1 cellular context compared by ENCODE assay signal in the genomic region with DNA sequence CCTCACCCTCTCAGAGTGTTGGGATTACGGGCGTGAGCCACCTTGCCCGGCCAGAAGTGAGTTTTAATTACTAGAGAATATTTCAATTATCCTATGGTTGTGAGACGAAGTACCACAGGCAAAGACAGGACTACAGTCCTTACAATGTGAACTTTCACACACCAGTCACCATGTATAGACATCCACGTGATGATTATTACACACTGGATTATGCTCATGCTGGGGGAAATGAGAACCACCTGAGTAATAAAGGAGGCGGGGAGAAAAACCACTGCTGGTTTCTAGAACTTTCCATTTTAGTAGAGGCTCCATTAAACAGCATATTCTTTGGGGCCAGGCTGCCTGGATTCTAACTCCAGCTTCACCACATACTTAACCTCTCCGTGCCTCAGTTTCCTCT.
TF ChIP-seq lines count a peak whose summit lies in the region.

No MANE protein-coding gene starts in this region.

TF ChIP-seq in GM12878, 131 proteins besides CTCF, POLR2A, EP300 and RAD21:
- peak; percentile 37 for TF ChIP-seq RUNX3 (IDR thresholded peaks at IDR 0.05; ENCODE audit: low read length)
- TF ChIP-seq, protein P1, sequence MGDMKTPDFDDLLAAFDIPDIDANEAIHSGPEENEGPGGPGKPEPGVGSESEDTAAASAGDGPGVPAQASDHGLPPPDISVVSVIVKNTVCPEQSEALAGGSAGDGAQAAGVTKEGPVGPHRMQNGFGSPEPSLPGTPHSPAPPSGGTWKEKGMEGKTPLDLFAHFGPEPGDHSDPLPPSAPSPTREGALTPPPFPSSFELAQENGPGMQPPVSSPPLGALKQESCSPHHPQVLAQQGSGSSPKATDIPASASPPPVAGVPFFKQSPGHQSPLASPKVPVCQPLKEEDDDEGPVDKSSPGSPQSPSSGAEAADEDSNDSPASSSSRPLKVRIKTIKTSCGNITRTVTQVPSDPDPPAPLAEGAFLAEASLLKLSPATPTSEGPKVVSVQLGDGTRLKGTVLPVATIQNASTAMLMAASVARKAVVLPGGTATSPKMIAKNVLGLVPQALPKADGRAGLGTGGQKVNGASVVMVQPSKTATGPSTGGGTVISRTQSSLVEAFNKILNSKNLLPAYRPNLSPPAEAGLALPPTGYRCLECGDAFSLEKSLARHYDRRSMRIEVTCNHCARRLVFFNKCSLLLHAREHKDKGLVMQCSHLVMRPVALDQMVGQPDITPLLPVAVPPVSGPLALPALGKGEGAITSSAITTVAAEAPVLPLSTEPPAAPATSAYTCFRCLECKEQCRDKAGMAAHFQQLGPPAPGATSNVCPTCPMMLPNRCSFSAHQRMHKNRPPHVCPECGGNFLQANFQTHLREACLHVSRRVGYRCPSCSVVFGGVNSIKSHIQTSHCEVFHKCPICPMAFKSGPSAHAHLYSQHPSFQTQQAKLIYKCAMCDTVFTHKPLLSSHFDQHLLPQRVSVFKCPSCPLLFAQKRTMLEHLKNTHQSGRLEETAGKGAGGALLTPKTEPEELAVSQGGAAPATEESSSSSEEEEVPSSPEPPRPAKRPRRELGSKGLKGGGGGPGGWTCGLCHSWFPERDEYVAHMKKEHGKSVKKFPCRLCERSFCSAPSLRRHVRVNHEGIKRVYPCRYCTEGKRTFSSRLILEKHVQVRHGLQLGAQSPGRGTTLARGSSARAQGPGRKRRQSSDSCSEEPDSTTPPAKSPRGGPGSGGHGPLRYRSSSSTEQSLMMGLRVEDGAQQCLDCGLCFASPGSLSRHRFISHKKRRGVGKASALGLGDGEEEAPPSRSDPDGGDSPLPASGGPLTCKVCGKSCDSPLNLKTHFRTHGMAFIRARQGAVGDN (IDR thresholded peaks at IDR 0.05): 0 out of 2 replicates have a peak, but pooled peaks have one; percentile 28
- TF ChIP-seq PRDM15 (CRISPR knock-in tag; IDR thresholded peaks at IDR 0.05): no peak
- TF ChIP-seq ZSCAN29 (IDR thresholded peaks at IDR 0.05): no peak
- TF ChIP-seq TBL1XR1 (IDR thresholded peaks at IDR 0.05; ENCODE audit: low read depth, low read length): no peak
- TF ChIP-seq FOS (IDR thresholded peaks at IDR 0.05; ENCODE audit: borderline replicate concordance, extremely low read depth, insufficient read length): no peak
- TF ChIP-seq SMAD1 (IDR thresholded peaks at IDR 0.05; ENCODE audit: low read depth, partially characterized antibody): no peak
- TF ChIP-seq NFIC (IDR thresholded peaks at IDR 0.05; ENCODE audit: low read depth, low read length): no peak
